Comparison of ENCODE assay signal across 15 cellular contexts in the genomic region with DNA sequence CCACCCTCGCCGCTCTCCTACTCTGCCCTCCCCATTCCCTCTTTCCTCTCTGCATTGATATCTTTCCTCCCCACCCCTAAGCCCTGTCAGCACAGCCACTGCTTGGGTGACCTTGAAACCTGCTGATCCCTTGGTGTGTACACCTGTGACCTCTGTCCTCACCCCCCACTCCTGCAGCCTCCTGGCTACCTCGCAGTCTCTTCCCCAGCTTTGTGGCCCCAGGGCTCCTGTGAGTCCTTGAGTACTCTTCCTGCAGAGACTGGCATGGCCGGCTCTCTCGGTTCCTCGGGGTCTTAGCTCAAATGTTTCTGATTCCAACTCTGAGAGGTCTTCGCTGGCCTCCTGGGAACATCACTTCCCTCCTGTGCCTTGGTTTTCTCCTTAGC. TPM values are rescaled to one million over a fixed set of nuclear protein-coding genes. Genes with fewer than 3 reads are reported as not detected.
A peak's percentile ranks its signal among the peaks of the same experiment; 100 is the strongest.
DNase-seq lines count a peak whose midpoint lies in the region; TF ChIP-seq lines count a peak whose summit lies in the region.
"Had no signal": no experiment of that assay in that cellular context is flagged by ENCODE, and none has a peak within 500 bp of the region (broad histone marks: within the 10 kb centered on the region; RNA-seq: fewer than 3 reads in every experiment).

No MANE protein-coding gene starts in this region.

- no peak for DNase-seq in activated CD4-positive, alpha-beta T cell treated with anti-CD3 and anti-CD28 coated beads, Interleukin-2, amount 10 ng/mL, durations not matched to agents 7 days and 5 days
- DNase-seq in activated CD4-positive, alpha-beta T cell treated with anti-CD3 and anti-CD28 coated beads, Interleukin-2, amount 10 ng/mL, durations not matched to agents 24 days and 14 days = no peak
- DNase-seq in NCI-H69 (lab: John Stamatoyannopoulos, UW) = peak; percentile 33
- DNase-seq in chondrocyte (ENCODE audit: low spot score) = peak; percentile 77
- DNase-seq in neural progenitor cell (ENCODE audit: low spot score) = no peak
- DNase-seq in HPDE6-E6E7 (ENCODE audit: extremely low spot score) = no peak
- no peak for DNase-seq in nucleus accumbens (lab: John Stamatoyannopoulos, UW)
- no peak for DNase-seq in activated CD4-positive, alpha-beta T cell treated with anti-CD3 and anti-CD28 coated beads for 1 hour
- DNase-seq: activated gamma-delta T cell, brain microvascular endothelial cell, NCI-H226 had no signal

- no peaks in the 10 kb centered on the region for H3F3A ChIP-seq in neural progenitor cell (ENCODE audit: low read depth)

- no peaks in the 10 kb centered on the region for H4K20me1 ChIP-seq in neural progenitor cell (ENCODE audit: low read depth)

- H3K36me3 ChIP-seq in neural progenitor cell = no peaks in the 10 kb centered on the region

- H3K4me2 ChIP-seq in neural progenitor cell = no peak overlapping the region

- H3K79me2 ChIP-seq in neural progenitor cell (ENCODE audit: low read depth) = no peaks in the 10 kb centered on the region

- TF ChIP-seq CTCF in chondrocyte (IDR thresholded peaks at IDR 0.05) (no peak), neural progenitor cell (IDR thresholded peaks at IDR 0.05) (no peak)

- H3K27me3 ChIP-seq in neural progenitor cell = no peaks in the 10 kb centered on the region
- H3K27me3 ChIP-seq: brain microvascular endothelial cell, esophagus muscularis mucosa had no signal

- CTCF ChIA-PET in activated CD4-positive, alpha-beta T cell treated with anti-CD3 and anti-CD28 coated beads, Interleukin-2, amount 10 ng/mL, durations not matched to agents 7 days and 5 days (lab: Charles Lee) = interaction anchor here (0.7 kb wide), 1 partner anchor 13 kb away, joined by 3 read pairs; no protein-coding TSS in a partner anchor

- H3K27ac ChIP-seq in neural progenitor cell = no peak overlapping the region
- H3K27ac ChIP-seq: brain microvascular endothelial cell, C4-2B, esophagus muscularis mucosa, VCaP had no signal

- peaks cover 33% of the 10 kb centered on the region for H3K36me3 Mint-ChIP-seq in activated CD4-positive, alpha-beta T cell treated with anti-CD3 and anti-CD28 coated beads, Interleukin-2, amount 10 ng/mL, durations not matched to agents 7 days and 5 days (ENCODE audit: low read depth)
- peaks cover 39% of the 10 kb centered on the region for H3K36me3 Mint-ChIP-seq in activated CD4-positive, alpha-beta T cell treated with anti-CD3 and anti-CD28 coated beads, Interleukin-2, amount 10 ng/mL, durations not matched to agents 24 days and 14 days (ENCODE audit: low read depth)
- H3K36me3 Mint-ChIP-seq in chondrocyte (ENCODE audit: low read depth) (no peaks in the 10 kb centered on the region), neural progenitor cell (no peaks in the 10 kb centered on the region)

- no peak overlapping the region for H3K4me3 ChIP-seq in neural progenitor cell
- H3K4me3 ChIP-seq: esophagus muscularis mucosa had no signal

- H3K9me3 Mint-ChIP-seq in activated CD4-positive, alpha-beta T cell treated with anti-CD3 and anti-CD28 coated beads, Interleukin-2, amount 10 ng/mL, durations not matched to agents 7 days and 5 days = no peaks in the 10 kb centered on the region
- no peaks in the 10 kb centered on the region for H3K9me3 Mint-ChIP-seq in activated CD4-positive, alpha-beta T cell treated with anti-CD3 and anti-CD28 coated beads, Interleukin-2, amount 10 ng/mL, durations not matched to agents 24 days and 14 days
- H3K9me3 Mint-ChIP-seq in chondrocyte (ENCODE audit: low read depth) = no peaks in the 10 kb centered on the region
- H3K9me3 Mint-ChIP-seq in neural progenitor cell = no peaks in the 10 kb centered on the region
- H3K9me3 Mint-ChIP-seq: neural crest cell had no signal

- no peaks in the 10 kb centered on the region for H3K9me3 ChIP-seq in neural progenitor cell (ENCODE audit: low read depth)
- H3K9me3 ChIP-seq: esophagus muscularis mucosa had no signal

- no peak overlapping the region for H3K4me3 Mint-ChIP-seq in activated CD4-positive, alpha-beta T cell treated with anti-CD3 and anti-CD28 coated beads, Interleukin-2, amount 10 ng/mL, durations not matched to agents 7 days and 5 days
- no peak overlapping the region for H3K4me3 Mint-ChIP-seq in activated CD4-positive, alpha-beta T cell treated with anti-CD3 and anti-CD28 coated beads, Interleukin-2, amount 10 ng/mL, durations not matched to agents 24 days and 14 days
- H3K4me3 Mint-ChIP-seq in chondrocyte (ENCODE audit: unreplicated experiment) (no peak overlapping the region), neural progenitor cell (no peak overlapping the region)
- H3K4me3 Mint-ChIP-seq: neural crest cell had no signal

- intact Hi-C loops in activated CD4-positive, alpha-beta T cell treated with anti-CD3 and anti-CD28 coated beads, Interleukin-2, amount 10 ng/mL, durations not matched to agents 24 days and 14 days (cut with micrococcal nuclease) = no loop called here

- peak overlapping the region; percentile 37 for H2AFZ ChIP-seq in neural progenitor cell (replicated peaks)

- H3K4me1 ChIP-seq in neural progenitor cell = no peaks in the 10 kb centered on the region

- POLR2A ChIA-PET in activated CD4-positive, alpha-beta T cell treated with anti-CD3 and anti-CD28 coated beads, Interleukin-2, amount 10 ng/mL, durations not matched to agents 7 days and 5 days (lab: Charles Lee) = interaction anchor here (0.6 kb wide), 1 partner anchor 219 kb away, joined by 3 read pairs; no protein-coding TSS in a partner anchor

- H3K27me3 Mint-ChIP-seq in activated CD4-positive, alpha-beta T cell treated with anti-CD3 and anti-CD28 coated beads, Interleukin-2, amount 10 ng/mL, durations not matched to agents 7 days and 5 days = no peaks in the 10 kb centered on the region
- no peaks in the 10 kb centered on the region for H3K27me3 Mint-ChIP-seq in activated CD4-positive, alpha-beta T cell treated with anti-CD3 and anti-CD28 coated beads, Interleukin-2, amount 10 ng/mL, durations not matched to agents 24 days and 14 days
- no peaks in the 10 kb centered on the region for H3K27me3 Mint-ChIP-seq in chondrocyte (ENCODE audit: low read depth)
- H3K27me3 Mint-ChIP-seq in neural progenitor cell (ENCODE audit: insufficient read depth, low read depth) = peaks cover 2% of the 10 kb centered on the region

- no peak overlapping the region for H3K9ac ChIP-seq in neural progenitor cell

- peaks cover 8% of the 10 kb centered on the region for H3K4me1 Mint-ChIP-seq in activated CD4-positive, alpha-beta T cell treated with anti-CD3 and anti-CD28 coated beads, Interleukin-2, amount 10 ng/mL, durations not matched to agents 7 days and 5 days
- H3K4me1 Mint-ChIP-seq in activated CD4-positive, alpha-beta T cell treated with anti-CD3 and anti-CD28 coated beads, Interleukin-2, amount 10 ng/mL, durations not matched to agents 24 days and 14 days = peaks cover 3% of the 10 kb centered on the region
- H3K4me1 Mint-ChIP-seq in chondrocyte (ENCODE audit: low read depth) = peaks cover 14% of the 10 kb centered on the region
- H3K4me1 Mint-ChIP-seq in neural progenitor cell = peaks cover 14% of the 10 kb centered on the region
- H3K4me1 Mint-ChIP-seq: neural crest cell had no signal

- peak overlapping the region; percentile 13 for H3K27ac Mint-ChIP-seq in activated CD4-positive, alpha-beta T cell treated with anti-CD3 and anti-CD28 coated beads, Interleukin-2, amount 10 ng/mL, durations not matched to agents 7 days and 5 days
- no peak overlapping the region for H3K27ac Mint-ChIP-seq in activated CD4-positive, alpha-beta T cell treated with anti-CD3 and anti-CD28 coated beads, Interleukin-2, amount 10 ng/mL, durations not matched to agents 24 days and 14 days
- H3K27ac Mint-ChIP-seq in chondrocyte (ENCODE audit: unreplicated experiment) = no peak overlapping the region
- H3K27ac Mint-ChIP-seq in neural progenitor cell = peak overlapping the region; percentile 35

RNA-seq across cellular contexts. Expression of gene ADCY7, which starts 31.7 kb away (rescaled TPM):
- 100 to 1,000 TPM; 197 to 255 TPM for total RNA-seq in activated CD4-positive, alpha-beta T cell treated with anti-CD3 and anti-CD28 coated beads, Interleukin-2, amount 10 ng/mL, durations not matched to agents 7 days and 5 days
- 85.6 and 86.2 TPM in 2 replicates for total RNA-seq in activated CD4-positive, alpha-beta T cell treated with anti-CD3 and anti-CD28 coated beads, Interleukin-2, amount 10 ng/mL, durations not matched to agents 24 days and 14 days
- total RNA-seq in chondrocyte = 8.8 to 11.8 TPM (median 9.1 TPM) in 3 replicates
- 2.5 and 13.2 TPM in 2 replicates for total RNA-seq in neural progenitor cell (ENCODE audit: low replicate concordance)

Comparison
In these comparisons a context has a peak if more than half of its experiments do, and no peak if none do; other contexts are left out.
1. H3K27ac Mint-ChIP-seq: peak in activated CD4-positive, alpha-beta T cell treated with anti-CD3 and anti-CD28 coated beads, Interleukin-2, amount 10 ng/mL, durations not matched to agents 7 days and 5 days (single experiment) and neural progenitor cell (single experiment); none in activated CD4-positive, alpha-beta T cell treated with anti-CD3 and anti-CD28 coated beads, Interleukin-2, amount 10 ng/mL, durations not matched to agents 24 days and 14 days (single experiment) and chondrocyte (single experiment).
2. DNase-seq: peak in NCI-H69 (single experiment) and chondrocyte (single experiment); none in activated CD4-positive, alpha-beta T cell treated with anti-CD3 and anti-CD28 coated beads, Interleukin-2, amount 10 ng/mL, durations not matched to agents 7 days and 5 days (single experiment), activated CD4-positive, alpha-beta T cell treated with anti-CD3 and anti-CD28 coated beads, Interleukin-2, amount 10 ng/mL, durations not matched to agents 24 days and 14 days (single experiment), neural progenitor cell (single experiment), HPDE6-E6E7 (single experiment), nucleus accumbens (0 of 56) and activated CD4-positive, alpha-beta T cell treated with anti-CD3 and anti-CD28 coated beads for 1 hour (single experiment).